ENCODE assay signal across 8 cellular contexts in genomic region chr6:3162067-3162497, GRCh38. TPM values are rescaled to one million over a fixed set of nuclear protein-coding genes. Genes with fewer than 3 reads are reported as not detected.
DNase-seq lines count a peak whose midpoint lies in the region; ATAC-seq and TF ChIP-seq lines count a peak whose summit lies in the region.

No MANE protein-coding gene starts in this region.

- no peak for ATAC-seq in SK-N-SH treated with all-trans-retinoic acid at 6 μM for 48 hours
- ATAC-seq in T-helper 17 cell, result no peak
- no peak for ATAC-seq in GM18517 (IDR thresholded peaks at IDR 0.05; ENCODE audit: unreplicated experiment)
- no peak for ATAC-seq in HG03439 (IDR thresholded peaks at IDR 0.05; ENCODE audit: unreplicated experiment)

- H2AFZ ChIP-seq in SK-N-SH (ENCODE audit: low read depth) (peak overlapping the region; percentile 82; the same call in 1 of the 2 replicates), Karpas-422 (ENCODE audit: low read length) (no peak overlapping the region)

- H3K36me3 ChIP-seq in SK-N-SH (replicated peaks in 1 of 2; ENCODE audit: control insufficient read depth in 1 of 2, insufficient read depth in 2 of 2, low read length in 1 of 2) (no peaks in the 10 kb centered on the region), stomach smooth muscle (ENCODE audit: control insufficient read depth in 2 of 2, insufficient read depth in 2 of 2, low read length in 2 of 2) (no peaks in the 10 kb centered on the region), Karpas-422 (ENCODE audit: insufficient read depth, low read length) (no peaks in the 10 kb centered on the region)

- WGBS in SK-N-SH (ENCODE audit: low lambda C conversion rate), result 80% methylated on average over 6 of the region's 7 CpGs

- peaks cover 5 to 34% of the 10 kb centered on the region in 2 experiments; a peak in 3 of 4 replicates for H3K4me1 ChIP-seq in SK-N-SH (ENCODE audit: control insufficient read depth in 1 of 2, insufficient read depth in 2 of 2, low read depth in 1 of 2, low read length in 1 of 2)
- H3K4me1 ChIP-seq in stomach smooth muscle (ENCODE audit: control insufficient read depth, insufficient read depth, low read length), result peaks cover 9% of the 10 kb centered on the region
- peaks cover 19% of the 10 kb centered on the region for H3K4me1 ChIP-seq in Karpas-422 (ENCODE audit: low read length)

- CTCF ChIA-PET in SK-N-SH (lab: Yijun Ruan, JAX), result interaction anchor here (1.1 to 2.1 kb wide), 9 partner anchors 15 to 94 kb away, joined by 3 to 7 read pairs (median 4); partner anchors contain the start of gene RIPK1

- H3K4me3 Mint-ChIP-seq in T-helper 17 cell, result peak overlapping the region; percentile 89
- H3K4me3 Mint-ChIP-seq in glutamatergic neuron (ENCODE audit: unreplicated experiment), result peak overlapping the region; percentile 79

- POLR2A ChIA-PET in SK-N-SH (lab: Yijun Ruan, JAX), result interaction anchor here (0.6 to 1.7 kb wide), 9 partner anchors 9 to 94 kb away, joined by 3 to 22 read pairs (median 5); partner anchors contain the start of gene RIPK1

- no peak overlapping the region for H3K27ac Mint-ChIP-seq in T-helper 17 cell
- peak overlapping the region; percentile 19 for H3K27ac Mint-ChIP-seq in glutamatergic neuron (ENCODE audit: unreplicated experiment)

- H3K27me3 Mint-ChIP-seq in T-helper 17 cell (peaks cover 7% of the 10 kb centered on the region), glutamatergic neuron (ENCODE audit: unreplicated experiment) (peaks cover 3% of the 10 kb centered on the region)

- peak overlapping the region; percentile 96 for H3K4me2 ChIP-seq in SK-N-SH
- no peak overlapping the region for H3K4me2 ChIP-seq in Karpas-422 (ENCODE audit: low read depth, low read length, poor library complexity, severe bottlenecking)

- H3K9me2 ChIP-seq in SK-N-SH (no peaks in the 10 kb centered on the region), Karpas-422 (replicated peaks; ENCODE audit: insufficient read depth, low read length) (no peaks in the 10 kb centered on the region)

- no peak for TF ChIP-seq CTCF in SK-N-SH (IDR thresholded peaks at IDR 0.05)
- no peak for TF ChIP-seq CTCF in glutamatergic neuron (IDR thresholded peaks at IDR 0.05; ENCODE audit: partially characterized antibody, unreplicated experiment)

- no peaks in the 10 kb centered on the region for H4K20me1 ChIP-seq in SK-N-SH (ENCODE audit: insufficient read depth)
- H4K20me1 ChIP-seq in Karpas-422 (ENCODE audit: insufficient read depth, low read depth, low read length), result no peaks in the 10 kb centered on the region

- TF ChIP-seq EP300 in SK-N-SH (IDR thresholded peaks at IDR 0.05; ENCODE audit: borderline replicate concordance in 1 of 2, low read depth in 1 of 2, low read length in 1 of 2), result no peak

- H3K9me3 ChIP-seq in SK-N-SH (no peaks in the 10 kb centered on the region), T-helper 17 cell (ENCODE audit: control insufficient read depth, low read length, poor library complexity, severe bottlenecking) (no peaks in the 10 kb centered on the region), stomach smooth muscle (ENCODE audit: control insufficient read depth in 2 of 2, low read length in 2 of 2) (no peaks in the 10 kb centered on the region), Karpas-422 (ENCODE audit: low read length) (no peaks in the 10 kb centered on the region)

- H3K9ac ChIP-seq in SK-N-SH (peak overlapping the region; percentile 89; the same call in 1 of the 2 replicates), stomach smooth muscle (ENCODE audit: low read length in 2 of 2) (peak overlapping the region; percentile 29 to 67), Karpas-422 (ENCODE audit: low read length) (no peak overlapping the region)

- H3K27me3 ChIP-seq in SK-N-SH (ENCODE audit: insufficient read depth) (no peaks in the 10 kb centered on the region), stomach smooth muscle (ENCODE audit: control insufficient read depth in 1 of 2, insufficient read depth in 2 of 2, low read length in 2 of 2) (no peaks in the 10 kb centered on the region), Karpas-422 (ENCODE audit: low read length) (peaks cover 3% of the 10 kb centered on the region; the same call in 1 of the 2 replicates)

- H3K9me3 Mint-ChIP-seq in glutamatergic neuron (ENCODE audit: unreplicated experiment), result peaks cover 10% of the 10 kb centered on the region

- H3K27ac ChIP-seq in SK-N-SH (ENCODE audit: low read depth in 2 of 2, low read length in 1 of 2), result peak overlapping the region in 1 of 2 experiments; percentile 73; a peak in 2 of 4 replicates
- H3K27ac ChIP-seq in stomach smooth muscle (ENCODE audit: low read length), result peak overlapping the region; percentile 75
- H3K27ac ChIP-seq in Karpas-422 (ENCODE audit: low read length), result no peak overlapping the region

- H3K36me3 Mint-ChIP-seq in T-helper 17 cell (ENCODE audit: low read depth) (no peaks in the 10 kb centered on the region), glutamatergic neuron (ENCODE audit: unreplicated experiment) (no peaks in the 10 kb centered on the region)

- TF ChIP-seq RAD21 in SK-N-SH (IDR thresholded peaks at IDR 0.05; ENCODE audit: low read length), result no peak

- H3K4me3 ChIP-seq in SK-N-SH (ENCODE audit: low read depth in 2 of 2, low read length in 1 of 2), result peak overlapping the region; percentile 72 to 77
- H3K4me3 ChIP-seq in stomach smooth muscle (ENCODE audit: low read length in 2 of 2), result peak overlapping the region; percentile 66 to 83
- H3K4me3 ChIP-seq in Karpas-422 (ENCODE audit: low read length), result no peak overlapping the region

- peaks cover 54% of the 10 kb centered on the region for H3F3A ChIP-seq in SK-N-SH (replicated peaks; ENCODE audit: insufficient read depth)

- H3K4me1 Mint-ChIP-seq in T-helper 17 cell (peaks cover 26% of the 10 kb centered on the region), glutamatergic neuron (ENCODE audit: low read depth, unreplicated experiment) (peaks cover 39% of the 10 kb centered on the region)

- H3K79me2 ChIP-seq in SK-N-SH (ENCODE audit: insufficient read depth) (peaks cover 13% of the 10 kb centered on the region), Karpas-422 (ENCODE audit: low read length) (no peaks in the 10 kb centered on the region)

- DNase-seq in SK-N-SH (no peak), T-helper 17 cell (no peak), glutamatergic neuron (no peak), Karpas-422 (no peak)

TF ChIP-seq in SK-N-SH, 30 proteins besides CTCF, POLR2A, EP300 and RAD21 (continues in another document):
- TF ChIP-seq JUND (IDR thresholded peaks at IDR 0.05) (no peak), GABPA (IDR thresholded peaks at IDR 0.05; ENCODE audit: low read depth) (no peak), TCF12 (IDR thresholded peaks at IDR 0.05) (no peak), FOSL2 (IDR thresholded peaks at IDR 0.05; ENCODE audit: borderline replicate concordance, low read depth) (no peak)
- TF ChIP-seq, protein P1, sequence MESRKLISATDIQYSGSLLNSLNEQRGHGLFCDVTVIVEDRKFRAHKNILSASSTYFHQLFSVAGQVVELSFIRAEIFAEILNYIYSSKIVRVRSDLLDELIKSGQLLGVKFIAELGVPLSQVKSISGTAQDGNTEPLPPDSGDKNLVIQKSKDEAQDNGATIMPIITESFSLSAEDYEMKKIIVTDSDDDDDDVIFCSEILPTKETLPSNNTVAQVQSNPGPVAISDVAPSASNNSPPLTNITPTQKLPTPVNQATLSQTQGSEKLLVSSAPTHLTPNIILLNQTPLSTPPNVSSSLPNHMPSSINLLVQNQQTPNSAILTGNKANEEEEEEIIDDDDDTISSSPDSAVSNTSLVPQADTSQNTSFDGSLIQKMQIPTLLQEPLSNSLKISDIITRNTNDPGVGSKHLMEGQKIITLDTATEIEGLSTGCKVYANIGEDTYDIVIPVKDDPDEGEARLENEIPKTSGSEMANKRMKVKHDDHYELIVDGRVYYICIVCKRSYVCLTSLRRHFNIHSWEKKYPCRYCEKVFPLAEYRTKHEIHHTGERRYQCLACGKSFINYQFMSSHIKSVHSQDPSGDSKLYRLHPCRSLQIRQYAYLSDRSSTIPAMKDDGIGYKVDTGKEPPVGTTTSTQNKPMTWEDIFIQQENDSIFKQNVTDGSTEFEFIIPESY (IDR thresholded peaks at IDR 0.05; ENCODE audit: borderline replicate concordance, low read depth), result no peak

TF ChIP-seq in SK-N-SH treated with all-trans-retinoic acid at 6 μM for 48 hours, 23 proteins besides CTCF, POLR2A, EP300 and RAD21:
- TF ChIP-seq CSDC2 (CRISPR knock-in tag; IDR thresholded peaks at IDR 0.05) (no peak), OSR1 (CRISPR knock-in tag; IDR thresholded peaks at IDR 0.05) (no peak), SNAI2 (CRISPR knock-in tag; IDR thresholded peaks at IDR 0.05) (no peak), ZC3H10 (CRISPR knock-in tag; IDR thresholded peaks at IDR 0.05) (no peak), ZFP3 (CRISPR knock-in tag; IDR thresholded peaks at IDR 0.05) (no peak), GLIS3 (CRISPR knock-in tag; IDR thresholded peaks at IDR 0.05) (no peak)

RNA-seq across cellular contexts. Expression of gene TUBB2A, which starts 4.7 kb away (rescaled TPM):
- polyA plus RNA-seq in SK-N-SH (2012; rRNA removed), result 169 and 199 TPM in 2 replicates
- 106 and 153 TPM in 2 replicates for polyA plus RNA-seq in SK-N-SH (2012; cell fraction: cytosol; rRNA removed)
- polyA plus RNA-seq in SK-N-SH (2012; cell fraction: nucleus; rRNA removed), result 205 and 241 TPM in 2 replicates
- total RNA-seq in T-helper 17 cell (10 to 100 TPM; 51.6 to 74.8 TPM), glutamatergic neuron (ENCODE audit: unreplicated experiment) (769 TPM)
- 0.51 TPM in 1 of 2 replicates, not detected in the other for total RNA-seq in Karpas-422 (2014; rRNA removed; shearing (Covaris generic); ENCODE audit: low replicate concordance)

RNA-seq across cellular contexts. Expression of gene BPHL, which starts 43.6 kb away (rescaled TPM):
- 21.7 and 25.6 TPM in 2 replicates for polyA plus RNA-seq in SK-N-SH (2012; rRNA removed)
- 19.1 and 21.3 TPM in 2 replicates for polyA plus RNA-seq in SK-N-SH (2012; cell fraction: cytosol; rRNA removed)
- polyA plus RNA-seq in SK-N-SH (2012; cell fraction: nucleus; rRNA removed), result 36.9 and 52.4 TPM in 2 replicates
- total RNA-seq in T-helper 17 cell, result 1 to 10 TPM; 7.7 to 9.6 TPM
- 72.1 TPM for total RNA-seq in glutamatergic neuron (ENCODE audit: unreplicated experiment)
- total RNA-seq in Karpas-422 (2014; rRNA removed; shearing (Covaris generic); ENCODE audit: low replicate concordance), result 9.3 and 14.6 TPM in 2 replicates

Comparison
In these comparisons a context has a peak if more than half of its experiments do, and no peak if none do; other contexts are left out.
1. RNA of gene TUBB2A, which starts 4.7 kb away (total RNA-seq): 769 TPM in glutamatergic neuron (single experiment) and 51.6 to 74.8 TPM in T-helper 17 cell; 0.51 TPM in Karpas-422; every median in the first group is over 10 times any median in the second.